8 cellular contexts compared by ENCODE assay signal in the genomic region with DNA sequence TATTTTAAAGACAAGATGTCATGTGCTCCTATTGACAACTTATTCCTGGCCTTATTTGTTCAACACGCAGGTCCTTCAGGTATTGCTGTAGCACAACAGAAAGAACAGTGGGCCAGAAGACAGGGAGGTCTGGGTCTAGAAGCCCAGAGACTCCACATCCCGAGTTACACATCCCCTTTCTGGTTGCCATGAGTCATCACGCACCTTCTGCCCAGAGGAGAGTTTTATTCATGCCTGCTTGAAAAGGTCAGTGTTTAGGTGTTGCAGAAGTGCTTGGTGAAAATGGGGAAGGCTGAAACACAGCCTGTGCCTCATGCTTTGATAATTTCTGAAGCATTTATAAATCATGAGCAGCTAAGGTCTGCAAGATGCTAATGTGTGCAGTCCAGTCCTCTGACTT.
A peak's percentile ranks its signal among the peaks of the same experiment; 100 is the strongest.
DNase-seq lines count a peak whose midpoint lies in the region; ATAC-seq and TF ChIP-seq lines count a peak whose summit lies in the region.

No MANE protein-coding gene starts in this region.

- ATAC-seq in GM19023 (IDR thresholded peaks at IDR 0.05; ENCODE audit: unreplicated experiment) (peak; percentile 82), HG02610 (IDR thresholded peaks at IDR 0.05; ENCODE audit: unreplicated experiment) (peak; percentile 86), sciatic nerve (no peak)

- no peak overlapping the region for H3K9ac ChIP-seq in mesenchymal stem cell (ENCODE audit: low read length)

- no peak overlapping the region for H2AFZ ChIP-seq in mesenchymal stem cell (ENCODE audit: low read depth, low read length)

- TF ChIP-seq POLR2A in Peyer's patch (IDR thresholded peaks at IDR 0.05), result no peak

- H3K27ac ChIP-seq in mesenchymal stem cell (ENCODE audit: low read length, poor library complexity, severe bottlenecking), result no peak overlapping the region
- H3K27ac ChIP-seq in ascending aorta, result no peak overlapping the region
- no peak overlapping the region for H3K27ac ChIP-seq in Peyer's patch

- WGBS in mesenchymal stem cell, result 57% methylated on average over 3 of the region's 3 CpGs

- no peak overlapping the region for H4K8ac ChIP-seq in mesenchymal stem cell (ENCODE audit: low read length)

- no peak overlapping the region for H3K4ac ChIP-seq in mesenchymal stem cell (ENCODE audit: low read depth in 1 of 2, low read length in 2 of 2)

- H2BK12ac ChIP-seq in mesenchymal stem cell (ENCODE audit: low read length in 2 of 2), result no peak overlapping the region

- intact Hi-C loops in ascending aorta (cut with DNase I), result loop anchor here (5.0 kb wide), 2 partner anchors 37 to 162 kb away; no protein-coding TSS in a partner anchor
- intact Hi-C loops in sciatic nerve (cut with DNase I), result no loop called here

- H3K23ac ChIP-seq in mesenchymal stem cell (ENCODE audit: low read length in 2 of 2), result no peak overlapping the region

- no peak overlapping the region for H2BK120ac ChIP-seq in mesenchymal stem cell (ENCODE audit: low read depth, low read length)

- no peak overlapping the region for H3K14ac ChIP-seq in mesenchymal stem cell (ENCODE audit: low read length in 2 of 2)

- no peak overlapping the region for H4K91ac ChIP-seq in mesenchymal stem cell (ENCODE audit: low read length)

- no peak overlapping the region for H2BK5ac ChIP-seq in mesenchymal stem cell (ENCODE audit: low read depth, low read length, poor library complexity, severe bottlenecking)

- H3K36me3 ChIP-seq in mesenchymal stem cell (ENCODE audit: control insufficient read depth in 1 of 2, insufficient read depth in 2 of 2, low read depth in 1 of 2, low read length in 2 of 2), result no peaks in the 10 kb centered on the region
- H3K36me3 ChIP-seq in ascending aorta, result no peaks in the 10 kb centered on the region
- no peaks in the 10 kb centered on the region for H3K36me3 ChIP-seq in Peyer's patch

- no peaks in the 10 kb centered on the region for H3K9me3 ChIP-seq in mesenchymal stem cell (ENCODE audit: control insufficient read depth, low read length)
- no peaks in the 10 kb centered on the region for H3K9me3 ChIP-seq in ascending aorta
- no peaks in the 10 kb centered on the region for H3K9me3 ChIP-seq in Peyer's patch

- no peak overlapping the region for H3K4me2 ChIP-seq in mesenchymal stem cell (ENCODE audit: low read length, poor library complexity, severe bottlenecking)

- no peak overlapping the region for H3K4me3 ChIP-seq in mesenchymal stem cell (ENCODE audit: insufficient read depth in 1 of 2, low read depth in 1 of 2, low read length in 2 of 2)
- H3K4me3 ChIP-seq in ascending aorta, result no peak overlapping the region
- H3K4me3 ChIP-seq in Peyer's patch, result no peak overlapping the region

- H2BK15ac ChIP-seq in mesenchymal stem cell (ENCODE audit: low read depth, poor library complexity, severe bottlenecking), result no peak overlapping the region

- no peak for TF ChIP-seq CTCF in ascending aorta (IDR thresholded peaks at IDR 0.05)
- TF ChIP-seq CTCF in Peyer's patch (IDR thresholded peaks at IDR 0.05), result no peak

- no peak overlapping the region for H3K18ac ChIP-seq in mesenchymal stem cell (ENCODE audit: low read depth in 1 of 2, low read length in 2 of 2)

- peaks cover 9% of the 10 kb centered on the region for H3K79me1 ChIP-seq in mesenchymal stem cell (replicated peaks; ENCODE audit: low read length, poor library complexity, severe bottlenecking)

- DNase-seq in MV-4-11 (lab: John Stamatoyannopoulos, UW) (peak; percentile 50), mesenchymal stem cell (peak; percentile 33), ascending aorta (ENCODE audit: low spot score in 2 of 2) (no peak), sciatic nerve (ENCODE audit: low spot score) (no peak), occipital lobe (lab: John Stamatoyannopoulos, UW) (no peak), Peyer's patch (no peak)

- no peak overlapping the region for H2AK5ac ChIP-seq in mesenchymal stem cell (ENCODE audit: low read length, severe bottlenecking)

- H3K27me3 ChIP-seq in mesenchymal stem cell (ENCODE audit: control insufficient read depth in 1 of 2, insufficient read depth in 1 of 2, low read length in 2 of 2) (no peaks in the 10 kb centered on the region), ascending aorta (no peaks in the 10 kb centered on the region), Peyer's patch (no peaks in the 10 kb centered on the region)

- H3K4me1 ChIP-seq in mesenchymal stem cell (ENCODE audit: control insufficient read depth, insufficient read depth, low read depth, low read length) (peaks cover 2% of the 10 kb centered on the region), ascending aorta (peaks cover 0 to 10% of the 10 kb centered on the region in 2 donors), Peyer's patch (peaks cover 0 to 5% (median 0%) of the 10 kb centered on the region in 4 donors)

Comparison
In these comparisons a context has a peak if more than half of its experiments do, and no peak if none do; other contexts are left out.
1. DNase-seq: peak in MV-4-11 (single experiment) and mesenchymal stem cell (single experiment); none in ascending aorta (0 of 2), sciatic nerve (single experiment), occipital lobe (single experiment) and Peyer's patch (0 of 3).